ENCODE assay signal across 11 cellular contexts in the genomic region with DNA sequence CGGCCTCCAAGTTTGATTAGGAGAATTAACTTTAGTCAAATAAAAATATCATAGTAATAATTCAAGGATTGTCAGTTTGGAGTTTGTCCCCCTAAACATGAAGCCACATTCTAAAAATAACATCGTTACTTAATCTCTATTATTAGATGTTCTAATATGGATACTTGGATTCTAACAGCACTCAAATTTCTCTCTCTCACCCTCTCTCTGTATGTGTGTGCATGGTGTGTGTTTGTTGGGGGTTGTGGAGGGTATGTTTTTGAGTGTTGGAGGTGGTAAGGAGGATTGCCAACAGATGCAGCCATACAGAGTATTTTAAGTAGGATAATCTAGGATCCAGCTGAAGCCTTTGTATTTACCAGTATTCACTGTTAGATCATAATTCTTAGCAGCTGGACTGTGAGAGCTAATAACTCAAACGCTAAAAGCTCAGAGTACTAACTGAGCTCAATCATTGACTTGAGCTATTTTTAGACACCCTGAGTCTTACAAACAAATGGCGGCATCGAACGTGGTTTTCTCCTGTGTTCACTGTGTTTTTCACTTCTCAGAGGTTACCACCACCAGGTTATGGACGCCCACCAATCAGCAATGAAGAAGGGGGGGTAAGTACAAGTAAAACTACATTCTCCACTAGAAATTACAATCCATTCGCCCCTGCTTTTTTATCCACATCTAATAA. TPM values are rescaled to one million over a fixed set of nuclear protein-coding genes. Genes with fewer than 3 reads are reported as not detected.
A peak's percentile ranks its signal among the peaks of the same experiment; 100 is the strongest.
DNase-seq lines count a peak whose midpoint lies in the region; ATAC-seq lines count a peak whose summit lies in the region.
"Had no signal": no experiment of that assay in that cellular context is flagged by ENCODE, and none has a peak within 500 bp of the region (broad histone marks: within the 10 kb centered on the region; RNA-seq: fewer than 3 reads in every experiment).

No MANE protein-coding gene starts in this region.

- H3K36me3 ChIP-seq in stomach smooth muscle (ENCODE audit: control insufficient read depth in 2 of 2, insufficient read depth in 2 of 2, low read length in 2 of 2) = no peaks in the 10 kb centered on the region

- no peak overlapping the region for H3K4me3 Mint-ChIP-seq in activated CD8-positive, alpha-beta T cell treated with anti-CD3 and anti-CD28 coated beads, Interleukin-2, amount 10 ng/mL, durations not matched to agents 7 days and 5 days
- no peak overlapping the region for H3K4me3 Mint-ChIP-seq in effector memory CD8-positive, alpha-beta T cell
- H3K4me3 Mint-ChIP-seq: activated naive CD8-positive, alpha-beta T cell treated with anti-CD3 and anti-CD28 coated beads, Interleukin-2, amount 50 U/mL, for 24 hours; WTC11 had no signal

- H3K27me3 ChIP-seq in stomach smooth muscle (ENCODE audit: control insufficient read depth in 1 of 2, insufficient read depth in 2 of 2, low read length in 2 of 2) = no peaks in the 10 kb centered on the region

- no peaks in the 10 kb centered on the region for H3K9me3 ChIP-seq in stomach smooth muscle (ENCODE audit: control insufficient read depth in 2 of 2, low read length in 2 of 2)

- CTCF ChIA-PET in activated CD8-positive, alpha-beta T cell treated with anti-CD3 and anti-CD28 coated beads, Interleukin-2, amount 10 ng/mL, durations not matched to agents 7 days and 5 days (lab: Charles Lee) = no interaction called here

- H3K4me1 ChIP-seq in stomach smooth muscle (ENCODE audit: control insufficient read depth, insufficient read depth, low read length) = peaks cover 6% of the 10 kb centered on the region

- H3K9ac ChIP-seq in stomach smooth muscle (ENCODE audit: low read length in 2 of 2) = peak overlapping the region; percentile 19 to 43

- H3K9me3 Mint-ChIP-seq in activated CD8-positive, alpha-beta T cell treated with anti-CD3 and anti-CD28 coated beads, Interleukin-2, amount 10 ng/mL, durations not matched to agents 7 days and 5 days (ENCODE audit: insufficient read depth) = no peaks in the 10 kb centered on the region
- H3K9me3 Mint-ChIP-seq in effector memory CD8-positive, alpha-beta T cell = no peaks in the 10 kb centered on the region
- H3K9me3 Mint-ChIP-seq: activated naive CD8-positive, alpha-beta T cell treated with anti-CD3 and anti-CD28 coated beads, Interleukin-2, amount 50 U/mL, for 24 hours had no signal

- peaks cover 2% of the 10 kb centered on the region for H3K4me1 Mint-ChIP-seq in activated CD8-positive, alpha-beta T cell treated with anti-CD3 and anti-CD28 coated beads, Interleukin-2, amount 10 ng/mL, durations not matched to agents 7 days and 5 days (ENCODE audit: low read depth)
- H3K4me1 Mint-ChIP-seq in effector memory CD8-positive, alpha-beta T cell (ENCODE audit: low read depth in 2 of 2) = no peaks in the 10 kb centered on the region
- H3K4me1 Mint-ChIP-seq: WTC11 had no signal

- POLR2A ChIA-PET in activated CD8-positive, alpha-beta T cell treated with anti-CD3 and anti-CD28 coated beads, Interleukin-2, amount 10 ng/mL, durations not matched to agents 7 days and 5 days (lab: Charles Lee) = no interaction called here

- no peaks in the 10 kb centered on the region for H3K27me3 Mint-ChIP-seq in activated CD8-positive, alpha-beta T cell treated with anti-CD3 and anti-CD28 coated beads, Interleukin-2, amount 10 ng/mL, durations not matched to agents 7 days and 5 days (ENCODE audit: low read depth)
- peaks cover 25 to 28% of the 10 kb centered on the region in 2 donors for H3K27me3 Mint-ChIP-seq in effector memory CD8-positive, alpha-beta T cell

- intact Hi-C loops in left cardiac atrium (cut with DNase I) = no loop called here

- peak; percentile 69 for ATAC-seq in GM19463 (IDR thresholded peaks at IDR 0.05; ENCODE audit: unreplicated experiment)
- peak; percentile 63 to 87 for ATAC-seq in left cardiac atrium
- no peak for ATAC-seq in activated CD8-positive, alpha-beta T cell treated with anti-CD3 and anti-CD28 coated beads, Interleukin-2, amount 10 ng/mL, durations not matched to agents 7 days and 5 days
- ATAC-seq in effector memory CD8-positive, alpha-beta T cell (replicated peaks) = no peak
- ATAC-seq: activated naive CD8-positive, alpha-beta T cell treated with anti-CD3 and anti-CD28 coated beads, Interleukin-2, amount 50 U/mL, for 24 hours; WTC11 had no signal

- H3K4me3 ChIP-seq in stomach smooth muscle (ENCODE audit: low read length in 2 of 2) = peak overlapping the region; percentile 51 to 62

- no peak overlapping the region for H3K27ac Mint-ChIP-seq in activated CD8-positive, alpha-beta T cell treated with anti-CD3 and anti-CD28 coated beads, Interleukin-2, amount 10 ng/mL, durations not matched to agents 7 days and 5 days
- H3K27ac Mint-ChIP-seq in effector memory CD8-positive, alpha-beta T cell = no peak overlapping the region
- H3K27ac Mint-ChIP-seq: activated naive CD8-positive, alpha-beta T cell treated with anti-CD3 and anti-CD28 coated beads, Interleukin-2, amount 50 U/mL, for 24 hours; WTC11 had no signal

- no peak overlapping the region for H3K27ac ChIP-seq in stomach smooth muscle (ENCODE audit: low read length)

- DNase-seq in NCI-H2107 treated with DMSO at 0.1 percent for 48 hours (lab: John Stamatoyannopoulos, UW; ENCODE audit: unreplicated experiment) (peak; percentile 47), left cardiac atrium (no peak), SKM-1 (lab: John Stamatoyannopoulos, UW; ENCODE audit: unreplicated experiment) (no peak)
- no peak for DNase-seq in activated CD8-positive, alpha-beta T cell treated with anti-CD3 and anti-CD28 coated beads, Interleukin-2, amount 10 ng/mL, durations not matched to agents 7 days and 5 days
- DNase-seq in effector memory CD8-positive, alpha-beta T cell = no peak
- DNase-seq: activated naive CD8-positive, alpha-beta T cell treated with anti-CD3 and anti-CD28 coated beads, Interleukin-2, amount 50 U/mL, for 24 hours; stimulated activated CD4-positive, alpha-beta T cell treated with anti-CD3 and anti-CD28 coated beads, Interleukin-15, amount 100 ng/mL, for 24 hours had no signal

- H3K36me3 Mint-ChIP-seq in activated CD8-positive, alpha-beta T cell treated with anti-CD3 and anti-CD28 coated beads, Interleukin-2, amount 10 ng/mL, durations not matched to agents 7 days and 5 days (ENCODE audit: low read depth) = no peaks in the 10 kb centered on the region
- H3K36me3 Mint-ChIP-seq in effector memory CD8-positive, alpha-beta T cell (ENCODE audit: insufficient read depth) = no peaks in the 10 kb centered on the region
- H3K36me3 Mint-ChIP-seq: WTC11 had no signal

RNA-seq across cellular contexts. Expression of gene ENAM, which starts 8.8 kb away (rescaled TPM):
- total RNA-seq in left cardiac atrium = 1 to 10 TPM; 1.2 to 2.9 TPM
- total RNA-seq in activated CD8-positive, alpha-beta T cell treated with anti-CD3 and anti-CD28 coated beads, Interleukin-2, amount 10 ng/mL, durations not matched to agents 7 days and 5 days = not detected
- total RNA-seq: lung microvascular endothelial cell, WTC11 had no signal

RNA-seq across cellular contexts. Expression of gene JCHAIN, which starts 28.9 kb away (rescaled TPM):
- total RNA-seq in left cardiac atrium = 10 to 100 TPM in 1 of 2 donors, 1 to 10 TPM in 1; 9.0 to 12.0 TPM
- not detected for total RNA-seq in activated CD8-positive, alpha-beta T cell treated with anti-CD3 and anti-CD28 coated beads, Interleukin-2, amount 10 ng/mL, durations not matched to agents 7 days and 5 days
- total RNA-seq: lung microvascular endothelial cell had no signal

RNA-seq across cellular contexts. Expression of gene AMBN, which starts 45.3 kb away (rescaled TPM):
- not detected for total RNA-seq in left cardiac atrium
- not detected for total RNA-seq in activated CD8-positive, alpha-beta T cell treated with anti-CD3 and anti-CD28 coated beads, Interleukin-2, amount 10 ng/mL, durations not matched to agents 7 days and 5 days
- total RNA-seq: lung microvascular endothelial cell, WTC11 had no signal

RNA-seq across cellular contexts. Expression of gene UTP3, which starts 51.0 kb away (rescaled TPM):
- total RNA-seq in left cardiac atrium = 10 to 100 TPM; 17.6 to 24.0 TPM
- 10 to 100 TPM; 38.7 to 39.2 TPM for total RNA-seq in activated CD8-positive, alpha-beta T cell treated with anti-CD3 and anti-CD28 coated beads, Interleukin-2, amount 10 ng/mL, durations not matched to agents 7 days and 5 days

Comparison
In these comparisons a context has a peak if more than half of its experiments do, and no peak if none do; other contexts are left out.
1. ATAC-seq: peak in GM19463 (single experiment) and left cardiac atrium (2 of 2); none in activated CD8-positive, alpha-beta T cell treated with anti-CD3 and anti-CD28 coated beads, Interleukin-2, amount 10 ng/mL, durations not matched to agents 7 days and 5 days (single experiment) and effector memory CD8-positive, alpha-beta T cell (single experiment).
2. RNA of gene JCHAIN, which starts 28.9 kb away (total RNA-seq): 9.0 to 12.0 TPM in left cardiac atrium; not detected in activated CD8-positive, alpha-beta T cell treated with anti-CD3 and anti-CD28 coated beads, Interleukin-2, amount 10 ng/mL, durations not matched to agents 7 days and 5 days; every median in the first group is over 4 times any median in the second.